In the genomic region with DNA sequence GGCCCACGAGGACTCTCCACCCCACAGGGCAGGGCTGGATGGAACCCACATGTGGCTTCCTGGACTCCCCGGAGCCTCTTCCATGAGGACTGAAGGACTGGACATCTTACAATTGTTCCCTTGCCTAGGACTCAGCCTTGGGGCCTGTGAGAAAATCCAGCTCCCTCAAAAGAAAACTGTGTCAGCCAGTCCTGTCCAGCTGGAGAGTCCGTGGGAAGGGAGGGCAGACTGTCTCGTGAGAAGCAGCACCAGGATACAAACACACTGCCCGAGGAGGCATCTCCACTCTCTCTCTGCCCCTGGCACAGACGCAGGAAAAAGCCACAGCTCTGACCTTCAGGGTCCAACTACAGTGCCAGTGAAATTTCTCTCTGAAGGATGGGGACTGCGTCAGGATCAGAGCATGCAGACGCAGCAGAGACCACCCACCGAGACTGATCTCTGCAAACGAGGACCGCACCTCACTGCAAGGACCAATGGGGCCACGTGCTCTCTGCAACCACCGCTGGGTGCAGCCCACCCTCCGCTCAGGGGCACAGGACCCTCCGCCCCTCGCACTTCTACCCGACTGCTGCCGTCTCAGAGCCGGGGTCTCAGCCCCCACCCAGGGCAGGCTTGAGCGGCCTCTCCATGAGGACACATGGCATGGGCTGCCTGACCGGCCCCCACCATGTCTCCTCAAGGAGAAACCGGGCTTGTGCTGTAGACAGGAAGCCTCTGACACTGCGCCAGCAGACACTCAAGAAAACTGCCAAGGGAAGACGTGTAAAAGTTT, we compare ENCODE assay signal across 15 cellular contexts.
DNase-seq lines count a peak whose midpoint lies in the region; TF ChIP-seq lines count a peak whose summit lies in the region.
"Had no signal": no experiment of that assay in that cellular context is flagged by ENCODE, and none has a peak within 500 bp of the region (broad histone marks: within the 10 kb centered on the region; RNA-seq: fewer than 3 reads in every experiment).

No MANE protein-coding gene starts in this region.

- H3K4ac ChIP-seq in H9 (ENCODE audit: low read depth, low read length), result no peak overlapping the region
- no peak overlapping the region for H3K4ac ChIP-seq in mesenchymal stem cell (ENCODE audit: low read depth in 1 of 2, low read length in 2 of 2)

- H2BK5ac ChIP-seq in H9 (ENCODE audit: insufficient read length, low read length) (no peak overlapping the region), mesenchymal stem cell (ENCODE audit: low read depth, low read length, poor library complexity, severe bottlenecking) (no peak overlapping the region)

- H3K79me2 ChIP-seq in H9 (ENCODE audit: insufficient read depth, low read length) (no peaks in the 10 kb centered on the region), smooth muscle cell (ENCODE audit: low read depth) (no peaks in the 10 kb centered on the region)

- H3K36me3 ChIP-seq in SJSA1, result peaks cover 15% of the 10 kb centered on the region
- no peaks in the 10 kb centered on the region for H3K36me3 ChIP-seq in smooth muscle cell (ENCODE audit: low read depth)
- peaks cover 11 to 57% of the 10 kb centered on the region in 2 experiments for H3K36me3 ChIP-seq in mesenchymal stem cell (ENCODE audit: control insufficient read depth in 1 of 2, insufficient read depth in 2 of 2, low read depth in 1 of 2, low read length in 2 of 2)
- H3K36me3 ChIP-seq: HAP-1 had no signal

- H3K4me3 ChIP-seq in SJSA1 (no peak overlapping the region), smooth muscle cell (no peak overlapping the region), mesenchymal stem cell (ENCODE audit: insufficient read depth in 1 of 2, low read depth in 1 of 2, low read length in 2 of 2) (no peak overlapping the region)
- H3K4me3 ChIP-seq: GM23248, HAP-1 had no signal

- peak overlapping the region in 2 of 3 experiments; percentile 49 to 87; a peak in 2 of 7 replicates for H3K27ac Mint-ChIP-seq in H9
- H3K27ac Mint-ChIP-seq: CD4-positive, CD25-positive, alpha-beta regulatory T cell; CD8-positive, alpha-beta T cell; HFFc6 had no signal

- H3T11ph ChIP-seq in H9 (ENCODE audit: low read length), result no peak overlapping the region

- TF ChIP-seq CTCF in H9 (conservative IDR thresholded peaks at IDR 0.05), result no peak
- no peak for TF ChIP-seq CTCF in smooth muscle cell (IDR thresholded peaks at IDR 0.05; ENCODE audit: borderline replicate concordance, insufficient read depth, poor library complexity, severe bottlenecking)

- H3K23ac ChIP-seq in H9 (ENCODE audit: insufficient read length, low read depth, low read length), result no peak overlapping the region
- no peak overlapping the region for H3K23ac ChIP-seq in mesenchymal stem cell (ENCODE audit: low read length in 2 of 2)

- H3K4me1 Mint-ChIP-seq in H9, result peaks cover 8 to 10% of the 10 kb centered on the region in 2 experiments
- H3K4me1 Mint-ChIP-seq: CD4-positive, CD25-positive, alpha-beta regulatory T cell had no signal

- no peak overlapping the region for H3K4me3 Mint-ChIP-seq in H9
- H3K4me3 Mint-ChIP-seq: CD4-positive, CD25-positive, alpha-beta regulatory T cell; CD8-positive, alpha-beta T cell; HFFc6 had no signal

- H3K27ac ChIP-seq in H9 (ENCODE audit: insufficient read length, low read depth, low read length) (no peak overlapping the region), SJSA1 (peak overlapping the region; percentile 82), smooth muscle cell (ENCODE audit: low read depth) (no peak overlapping the region), mesenchymal stem cell (ENCODE audit: low read length, poor library complexity, severe bottlenecking) (no peak overlapping the region)
- H3K27ac ChIP-seq: C4-2B, GM23248 had no signal

- H3K23me2 ChIP-seq in H9 (ENCODE audit: insufficient read length, low read depth, low read length, poor library complexity, severe bottlenecking), result no peaks in the 10 kb centered on the region

- DNase-seq in H9 (no peak), SJSA1 (ENCODE audit: low read depth in 1 of 2, low spot score in 2 of 2) (peak; percentile 89 to 94), foreskin melanocyte (peak; percentile 61), smooth muscle cell (lab: John Stamatoyannopoulos, UW; ENCODE audit: unreplicated experiment) (no peak), mesenchymal stem cell (no peak)
- no peak for DNase-seq in stimulated activated CD4-positive, alpha-beta T cell treated with anti-CD3 and anti-CD28 coated beads, Interleukin-2, amount 100 ng/mL, for 24 hours
- DNase-seq: Caco-2; CD4-positive, CD25-positive, alpha-beta regulatory T cell; DMS153; DND-41; GM23248; HFFc6 had no signal

- no peaks in the 10 kb centered on the region for H3K27me3 Mint-ChIP-seq in H9 (ENCODE audit: low read depth)
- H3K27me3 Mint-ChIP-seq: CD4-positive, CD25-positive, alpha-beta regulatory T cell had no signal

- H3K36me3 Mint-ChIP-seq in H9 (ENCODE audit: insufficient read depth in 1 of 3, low read depth in 3 of 3), result peaks cover 4 to 14% (median 6%) of the 10 kb centered on the region in 3 experiments

- H3K9me3 ChIP-seq in H9 (ENCODE audit: control insufficient read depth, low read depth, low read length) (no peaks in the 10 kb centered on the region), SJSA1 (replicated peaks) (no peaks in the 10 kb centered on the region), smooth muscle cell (replicated peaks; ENCODE audit: low read depth) (no peaks in the 10 kb centered on the region), mesenchymal stem cell (ENCODE audit: control insufficient read depth, low read length) (no peaks in the 10 kb centered on the region)
- H3K9me3 ChIP-seq: Caco-2, HAP-1 had no signal

- H2BK12ac ChIP-seq in H9 (ENCODE audit: insufficient read length, low read depth, low read length) (no peak overlapping the region), mesenchymal stem cell (ENCODE audit: low read length in 2 of 2) (no peak overlapping the region)

- no peaks in the 10 kb centered on the region for H3K27me3 ChIP-seq in H9 (ENCODE audit: insufficient read depth, low read length)
- no peaks in the 10 kb centered on the region for H3K27me3 ChIP-seq in SJSA1 (replicated peaks)
- H3K27me3 ChIP-seq in smooth muscle cell (ENCODE audit: low read depth), result no peaks in the 10 kb centered on the region
- no peaks in the 10 kb centered on the region for H3K27me3 ChIP-seq in mesenchymal stem cell (ENCODE audit: control insufficient read depth in 1 of 2, insufficient read depth in 1 of 2, low read length in 2 of 2)

- H3K4me2 ChIP-seq in H9 (ENCODE audit: insufficient read depth, insufficient read length, low read length), result no peak overlapping the region
- no peak overlapping the region for H3K4me2 ChIP-seq in smooth muscle cell
- H3K4me2 ChIP-seq in mesenchymal stem cell (ENCODE audit: low read length, poor library complexity, severe bottlenecking), result no peak overlapping the region

- H2AFZ ChIP-seq in H9 (ENCODE audit: low read length), result no peak overlapping the region
- no peak overlapping the region for H2AFZ ChIP-seq in smooth muscle cell (ENCODE audit: low read depth)
- no peak overlapping the region for H2AFZ ChIP-seq in mesenchymal stem cell (ENCODE audit: low read depth, low read length)
- H2AFZ ChIP-seq: GM23248 had no signal

- no peaks in the 10 kb centered on the region for H3F3A ChIP-seq in smooth muscle cell (ENCODE audit: low read depth)

- no peaks in the 10 kb centered on the region for H4K20me1 ChIP-seq in H9 (ENCODE audit: control insufficient read depth, insufficient read depth, insufficient read length)
- no peaks in the 10 kb centered on the region for H4K20me1 ChIP-seq in smooth muscle cell (ENCODE audit: low read depth)

- no peak overlapping the region for H4K5ac ChIP-seq in H9 (ENCODE audit: insufficient read length, low read depth, low read length)

- no CpG with 5 or more reads among the region's 24 CpGs for WGBS in H9 (ENCODE audit: extremely low coverage, insufficient read length, low lambda C conversion rate)
- WGBS in smooth muscle cell (ENCODE audit: low lambda C conversion rate), result 97% methylated on average over 24 of the region's 24 CpGs
- 93% methylated on average over 22 of the region's 24 CpGs for WGBS in mesenchymal stem cell

- H2BK120ac ChIP-seq in H9 (ENCODE audit: low read depth, low read length, poor library complexity, severe bottlenecking), result no peak overlapping the region
- no peak overlapping the region for H2BK120ac ChIP-seq in mesenchymal stem cell (ENCODE audit: low read depth, low read length)

- no peak overlapping the region for H3K56ac ChIP-seq in H9 (ENCODE audit: insufficient read length, low read depth, low read length)

- no peak overlapping the region for H4K8ac ChIP-seq in H9 (replicated peaks; ENCODE audit: insufficient read length, low read depth, low read length)
- no peak overlapping the region for H4K8ac ChIP-seq in mesenchymal stem cell (ENCODE audit: low read length)

- H3K79me1 ChIP-seq in H9 (ENCODE audit: insufficient read depth, low read depth, low read length, poor library complexity, severe bottlenecking), result no peaks in the 10 kb centered on the region
- H3K79me1 ChIP-seq in mesenchymal stem cell (replicated peaks; ENCODE audit: low read length, poor library complexity, severe bottlenecking), result no peaks in the 10 kb centered on the region

- H2BK20ac ChIP-seq in H9 (ENCODE audit: low read depth, low read length, poor library complexity, severe bottlenecking), result no peak overlapping the region

- H4K91ac ChIP-seq in H9 (ENCODE audit: insufficient read length, low read depth, low read length), result no peak overlapping the region
- H4K91ac ChIP-seq in mesenchymal stem cell (ENCODE audit: low read length), result no peak overlapping the region

- H3K9me3 Mint-ChIP-seq in H9, result no peaks in the 10 kb centered on the region
- H3K9me3 Mint-ChIP-seq: CD4-positive, CD25-positive, alpha-beta regulatory T cell; CD8-positive, alpha-beta T cell; HFFc6 had no signal

- H2BK15ac ChIP-seq in H9 (ENCODE audit: low read depth, low read length) (no peak overlapping the region), mesenchymal stem cell (ENCODE audit: low read depth, poor library complexity, severe bottlenecking) (no peak overlapping the region)

- H3K9ac ChIP-seq in H9 (ENCODE audit: extremely low read depth, insufficient read length, low read length) (no peak overlapping the region), smooth muscle cell (ENCODE audit: low read depth) (no peak overlapping the region), mesenchymal stem cell (ENCODE audit: low read length) (no peak overlapping the region)
- H3K9ac ChIP-seq: GM23248 had no signal

- no peaks in the 10 kb centered on the region for H3K4me1 ChIP-seq in H9 (ENCODE audit: insufficient read depth, low read length)
- H3K4me1 ChIP-seq in SJSA1 (replicated peaks), result peaks cover 42% of the 10 kb centered on the region
- H3K4me1 ChIP-seq in smooth muscle cell (ENCODE audit: low read depth), result peaks cover 3% of the 10 kb centered on the region
- H3K4me1 ChIP-seq in mesenchymal stem cell (ENCODE audit: control insufficient read depth, insufficient read depth, low read depth, low read length), result no peaks in the 10 kb centered on the region
- H3K4me1 ChIP-seq: Caco-2, HAP-1 had no signal

- H3K18ac ChIP-seq in H9 (ENCODE audit: insufficient read length, low read depth, low read length) (no peak overlapping the region), mesenchymal stem cell (ENCODE audit: low read depth in 1 of 2, low read length in 2 of 2) (no peak overlapping the region)

- no peak overlapping the region for H3K14ac ChIP-seq in H9 (ENCODE audit: insufficient read depth, low read length)
- peak overlapping the region in 1 of 2 experiments; percentile 56 for H3K14ac ChIP-seq in mesenchymal stem cell (ENCODE audit: low read length in 2 of 2)

- H2AK5ac ChIP-seq in H9 (ENCODE audit: insufficient read length, low read length) (no peak overlapping the region), mesenchymal stem cell (ENCODE audit: low read length, severe bottlenecking) (no peak overlapping the region)

Comparison
In these comparisons a context has a peak if more than half of its experiments do, and no peak if none do; other contexts are left out.
1. DNase-seq: peak in SJSA1 (2 of 2) and foreskin melanocyte (single experiment); none in H9 (single experiment), stimulated activated CD4-positive, alpha-beta T cell treated with anti-CD3 and anti-CD28 coated beads, Interleukin-2, amount 100 ng/mL, for 24 hours (0 of 2), smooth muscle cell (single experiment) and mesenchymal stem cell (single experiment).